ENCODE assay signal across 11 cellular contexts in genomic region chr4:38130884-38131283, GRCh38.
DNase-seq lines count a peak whose midpoint lies in the region; ATAC-seq and TF ChIP-seq lines count a peak whose summit lies in the region.
"Had no signal": no experiment of that assay in that cellular context is flagged by ENCODE, and none has a peak within 500 bp of the region (broad histone marks: within the 10 kb centered on the region; RNA-seq: fewer than 3 reads in every experiment).

No MANE protein-coding gene starts in this region.

- H3K4me2 ChIP-seq in mammary epithelial cell (ENCODE audit: insufficient read depth, low read depth, low read length) = no peak overlapping the region

- H3K27me3 ChIP-seq in mammary epithelial cell (ENCODE audit: insufficient read depth, low read length) (no peaks in the 10 kb centered on the region), adrenal gland (no peaks in the 10 kb centered on the region)
- H3K27me3 ChIP-seq: BE2C had no signal

- intact Hi-C loops in mammary epithelial cell (cut with micrococcal nuclease) = no loop called here
- intact Hi-C loops in adrenal gland (cut with DNase I) = no loop called here

- no peaks in the 10 kb centered on the region for H3K79me2 ChIP-seq in mammary epithelial cell (ENCODE audit: insufficient read depth, low read length)

- H3K4me1 Mint-ChIP-seq in stimulated activated naive CD8-positive, alpha-beta T cell treated with anti-CD3 and anti-CD28 coated beads, Interleukin-15, Interleukin-2, amounts not matched to agents 100 ng/mL and 50 ng/mL, for 24 hours (ENCODE audit: low read depth) = peaks cover 67% of the 10 kb centered on the region
- peaks cover 68% of the 10 kb centered on the region for H3K4me1 Mint-ChIP-seq in nephron progenitor cell

- no peak for ATAC-seq in stimulated activated naive CD8-positive, alpha-beta T cell treated with anti-CD3 and anti-CD28 coated beads, Interleukin-15, Interleukin-2, amounts not matched to agents 100 U/mL and 50 U/mL, for 24 hours

- DNase-seq in stimulated activated naive CD8-positive, alpha-beta T cell treated with anti-CD3 and anti-CD28 coated beads, Interleukin-15, Interleukin-2, amounts not matched to agents 100 U/mL and 50 U/mL, for 24 hours = no peak
- DNase-seq in mammary epithelial cell = no peak
- DNase-seq in nephron progenitor cell = no peak
- DNase-seq in activated CD4-positive, CD25-positive, alpha-beta regulatory T cell (lab: John Stamatoyannopoulos, UW) = no peak
- no peak for DNase-seq in adrenal gland
- DNase-seq in hypothalamus (lab: John Stamatoyannopoulos, UW) = no peak
- no peak for DNase-seq in GM03348 (ENCODE audit: low spot score)
- DNase-seq: BE2C, HCEC 1CT, NCI-H2171 had no signal

- H3K9me3 ChIP-seq in mammary epithelial cell (replicated peaks; ENCODE audit: insufficient read depth, low read length) (no peaks in the 10 kb centered on the region), adrenal gland (replicated peaks in 1 of 3) (no peaks in the 10 kb centered on the region)
- H3K9me3 ChIP-seq: BE2C had no signal

- BruUV-seq in mammary epithelial cell (replicated peaks; lab: Mats Ljungman, UMichigan) = no TSS peak

- no peak for TF ChIP-seq POLR2A in adrenal gland (IDR thresholded peaks at IDR 0.05)

- no peak for TF ChIP-seq CTCF in mammary epithelial cell (conservative IDR thresholded peaks at IDR 0.05 in 1 of 2, IDR thresholded peaks at IDR 0.05 in 1 of 2; ENCODE audit: extremely low read depth in 1 of 2, insufficient read depth in 1 of 2, low read depth in 1 of 2, low read length in 2 of 2)
- TF ChIP-seq CTCF in nephron progenitor cell (IDR thresholded peaks at IDR 0.05) = no peak
- TF ChIP-seq CTCF in adrenal gland (IDR thresholded peaks at IDR 0.05) = no peak

- H4K20me1 ChIP-seq in mammary epithelial cell (ENCODE audit: insufficient read depth, low read length) = no peaks in the 10 kb centered on the region

- no peaks in the 10 kb centered on the region for H3K27me3 Mint-ChIP-seq in stimulated activated naive CD8-positive, alpha-beta T cell treated with anti-CD3 and anti-CD28 coated beads, Interleukin-15, Interleukin-2, amounts not matched to agents 100 ng/mL and 50 ng/mL, for 24 hours
- peaks cover 13% of the 10 kb centered on the region for H3K27me3 Mint-ChIP-seq in nephron progenitor cell (ENCODE audit: low read depth, poor library complexity)

- no peak overlapping the region for H3K9ac ChIP-seq in mammary epithelial cell (ENCODE audit: insufficient read depth, low read length)

- in situ Hi-C loops in mammary epithelial cell (cut with MboI; ENCODE audit: low sequenced_read_pairs in 2 of 2) = no loop called here

- H3K9me3 Mint-ChIP-seq in stimulated activated naive CD8-positive, alpha-beta T cell treated with anti-CD3 and anti-CD28 coated beads, Interleukin-15, Interleukin-2, amounts not matched to agents 100 ng/mL and 50 ng/mL, for 24 hours = no peaks in the 10 kb centered on the region
- no peaks in the 10 kb centered on the region for H3K9me3 Mint-ChIP-seq in nephron progenitor cell

- peak overlapping the region; percentile 99 for H3K27ac ChIP-seq in mammary epithelial cell (ENCODE audit: insufficient read depth, low read depth, low read length)
- peak overlapping the region in 1 of 5 donors; percentile 71 for H3K27ac ChIP-seq in adrenal gland

- CTCF ChIA-PET in mammary epithelial cell (lab: Charles Lee; ENCODE audit: low non-redundant PET) = no interaction called here

- H3K4me3 ChIP-seq in mammary epithelial cell (replicated peaks in 1 of 3; ENCODE audit: insufficient read depth in 1 of 3, low read depth in 2 of 3, low read length in 3 of 3) (no peak overlapping the region), adrenal gland (no peak overlapping the region)

- H3K4me1 ChIP-seq in mammary epithelial cell (ENCODE audit: insufficient read depth, low read length) (peaks cover 35% of the 10 kb centered on the region), adrenal gland (replicated peaks in 1 of 2) (peaks cover 0 to 27% of the 10 kb centered on the region in 2 donors)

- WGBS in mammary epithelial cell (ENCODE audit: low coverage, missing lambda C conversion rate) = 72% methylated on average over 3 of the region's 3 CpGs
- 69 to 76% (median 71%) methylated on average over 3 of the region's 3 CpGs for WGBS in adrenal gland, 4 donors

- no peaks in the 10 kb centered on the region for H3K36me3 ChIP-seq in mammary epithelial cell (ENCODE audit: insufficient read depth, low read length)
- H3K36me3 ChIP-seq in adrenal gland (replicated peaks in 1 of 2) = no peaks in the 10 kb centered on the region
- H3K36me3 ChIP-seq: BE2C had no signal

- H3K4me3 Mint-ChIP-seq in stimulated activated naive CD8-positive, alpha-beta T cell treated with anti-CD3 and anti-CD28 coated beads, Interleukin-15, Interleukin-2, amounts not matched to agents 100 ng/mL and 50 ng/mL, for 24 hours = peak overlapping the region; percentile 77
- H3K4me3 Mint-ChIP-seq in nephron progenitor cell = no peak overlapping the region

- H3K36me3 Mint-ChIP-seq in stimulated activated naive CD8-positive, alpha-beta T cell treated with anti-CD3 and anti-CD28 coated beads, Interleukin-15, Interleukin-2, amounts not matched to agents 100 ng/mL and 50 ng/mL, for 24 hours (ENCODE audit: low read depth) = peaks cover 50% of the 10 kb centered on the region
- H3K36me3 Mint-ChIP-seq in nephron progenitor cell (ENCODE audit: low read depth) = peaks cover 40% of the 10 kb centered on the region

- H2AFZ ChIP-seq in mammary epithelial cell (ENCODE audit: low read depth, low read length) = no peak overlapping the region

- H3K27ac Mint-ChIP-seq in stimulated activated naive CD8-positive, alpha-beta T cell treated with anti-CD3 and anti-CD28 coated beads, Interleukin-15, Interleukin-2, amounts not matched to agents 100 ng/mL and 50 ng/mL, for 24 hours = peak overlapping the region; percentile 97
- H3K27ac Mint-ChIP-seq in nephron progenitor cell = peak overlapping the region; percentile 94

- dilution Hi-C loops in mammary epithelial cell (cut with HindIII; ENCODE audit: low sequenced_read_pairs) = no loop called here
